ENCODE assay signal across 8 cellular contexts in genomic region chr14:22871962-22872832, GRCh38.
DNase-seq lines count a peak whose midpoint lies in the region; ATAC-seq lines count a peak whose summit lies in the region.

No MANE protein-coding gene starts in this region.

- DNase-seq in AG08396 (ENCODE audit: low spot score) (peak; percentile 86), NCI-H510A (lab: John Stamatoyannopoulos, UW) (peak; percentile 52), medulla oblongata (ENCODE audit: extremely low spot score) (peak; percentile 91)
- DNase-seq in activated CD4-positive, alpha-beta T cell treated with anti-CD3 and anti-CD28 coated beads, Interleukin-2, amount 50 U/mL, for 4 hours, result peak; percentile 61 to 69
- peak; percentile 63 for DNase-seq in effector CD4-positive, alpha-beta T cell
- DNase-seq in stimulated activated CD8-positive, alpha-beta memory T cell treated with anti-CD3 and anti-CD28 coated beads, Interleukin-12 subunit alpha, Interleukin-12 subunit beta, amount 100 ng/mL, for 1 hour (ENCODE audit: low read depth), result peak; percentile 62

- ATAC-seq in GM18867 (IDR thresholded peaks at IDR 0.05; ENCODE audit: unreplicated experiment) (peak; percentile 23), HG03139 (IDR thresholded peaks at IDR 0.05; ENCODE audit: unreplicated experiment) (peak; percentile 23)

Comparison
In these comparisons a context has a peak if more than half of its experiments do, and no peak if none do; other contexts are left out.
1. Peak in every context shown above with its lines: DNase-seq and ATAC-seq.